Comparison of ENCODE assay signal across 10 cellular contexts in genomic region chr21:45478816-45479669, GRCh38.
DNase-seq lines count a peak whose midpoint lies in the region; ATAC-seq and TF ChIP-seq lines count a peak whose summit lies in the region.
"Had no signal": no experiment of that assay in that cellular context is flagged by ENCODE, and none has a peak within 500 bp of the region (broad histone marks: within the 10 kb centered on the region; RNA-seq: fewer than 3 reads in every experiment).

No MANE protein-coding gene starts in this region.

- H3K27ac Mint-ChIP-seq in T-helper 1 cell treated with Interleukin-12 subunit alpha and Interleukin-12 subunit beta and Interleukin-4 antibody, amounts not matched to agents 30 μg/mL and 1 μg/mL, for 36 hours = peak overlapping the region; percentile 95
- peak overlapping the region; percentile 93 for H3K27ac Mint-ChIP-seq in effector memory CD8-positive, alpha-beta T cell

- H3K27me3 ChIP-seq in Panc1 (ENCODE audit: control insufficient read depth, insufficient read depth, low read length) (no peaks in the 10 kb centered on the region), sigmoid colon (no peaks in the 10 kb centered on the region), PC-3 (ENCODE audit: low read length) (no peaks in the 10 kb centered on the region), A673 (replicated peaks; ENCODE audit: insufficient read depth, low read depth, low read length, poor library complexity) (no peaks in the 10 kb centered on the region)

- peaks cover 4% of the 10 kb centered on the region for H3K9me3 Mint-ChIP-seq in T-helper 1 cell treated with Interleukin-12 subunit alpha and Interleukin-12 subunit beta and Interleukin-4 antibody, amounts not matched to agents 30 μg/mL and 1 μg/mL, for 36 hours
- H3K9me3 Mint-ChIP-seq in effector memory CD8-positive, alpha-beta T cell = no peaks in the 10 kb centered on the region

- BruUV-seq in Panc1 (replicated peaks; lab: Mats Ljungman, UMichigan) (TSS peak; percentile 56), PC-3 (replicated peaks; lab: Mats Ljungman, UMichigan) (no TSS peak), A673 (replicated peaks; lab: Mats Ljungman, UMichigan) (no TSS peak)

- POLR2A ChIA-PET in Panc1 (lab: Charles Lee) (no interaction called here), PC-3 (lab: Charles Lee; ENCODE audit: unreplicated experiment) (no interaction called here), A673 (lab: Charles Lee; ENCODE audit: low non-redundant PET) (no interaction called here)

- TF ChIP-seq CTCF in Panc1 (IDR thresholded peaks at IDR 0.05) (no peak), sigmoid colon (IDR thresholded peaks at IDR 0.05) (no peak), PC-3 (conservative IDR thresholded peaks at IDR 0.05; ENCODE audit: low read depth, low read length) (no peak), A673 (conservative IDR thresholded peaks at IDR 0.05; ENCODE audit: low read depth, low read length) (no peak)

- H4K20me1 ChIP-seq in PC-3 (ENCODE audit: low read length) = no peaks in the 10 kb centered on the region

- H3K27me3 Mint-ChIP-seq in T-helper 1 cell treated with Interleukin-12 subunit alpha and Interleukin-12 subunit beta and Interleukin-4 antibody, amounts not matched to agents 30 μg/mL and 1 μg/mL, for 36 hours (ENCODE audit: low read depth) = no peaks in the 10 kb centered on the region
- peaks cover 0 to 7% of the 10 kb centered on the region in 2 donors for H3K27me3 Mint-ChIP-seq in effector memory CD8-positive, alpha-beta T cell

- H3K9me2 ChIP-seq in PC-3 (replicated peaks; ENCODE audit: low read length) = no peaks in the 10 kb centered on the region

- H3F3A ChIP-seq in PC-3 (ENCODE audit: low read length, unreplicated experiment) = no peaks in the 10 kb centered on the region

- intact Hi-C loops in Panc1 (cut with micrococcal nuclease; ENCODE audit: unreplicated experiment) (no loop called here), sigmoid colon (cut with DNase I) (loop anchor here (1.0 kb wide), 1 partner anchor 341 kb away; no protein-coding TSS in a partner anchor), PC-3 (cut with micrococcal nuclease) (no loop called here), A673 (cut with micrococcal nuclease; ENCODE audit: unreplicated experiment) (no loop called here)

- ATAC-seq in Panc1 (no peak), PC-3 (no peak), GM18873 (IDR thresholded peaks at IDR 0.05; ENCODE audit: low FRiP score, unreplicated experiment) (no peak)
- no peak for ATAC-seq in effector memory CD8-positive, alpha-beta T cell (replicated peaks)

- H3K79me2 ChIP-seq in PC-3 (ENCODE audit: low read length) = no peaks in the 10 kb centered on the region
- H3K79me2 ChIP-seq: parathyroid adenoma had no signal

- H3K4me1 ChIP-seq in Panc1 (ENCODE audit: control insufficient read depth, insufficient read depth, low read length) (no peaks in the 10 kb centered on the region), sigmoid colon (peaks cover 4 to 17% (median 13%) of the 10 kb centered on the region in 4 donors), PC-3 (ENCODE audit: insufficient read depth, low read length) (no peaks in the 10 kb centered on the region), A673 (ENCODE audit: insufficient read depth, low read length, poor library complexity, severe bottlenecking) (peaks cover 3% of the 10 kb centered on the region)
- H3K4me1 ChIP-seq: parathyroid adenoma had no signal

- H3K27ac ChIP-seq in Panc1 (ENCODE audit: low read length) (no peak overlapping the region), sigmoid colon (peak overlapping the region; percentile 32 to 49 (median 42)), PC-3 (ENCODE audit: low read length) (no peak overlapping the region), A673 (ENCODE audit: low read depth, low read length, poor library complexity, severe bottlenecking) (no peak overlapping the region)
- H3K27ac ChIP-seq: 22Rv1, parathyroid adenoma had no signal

- H3K4me1 Mint-ChIP-seq in T-helper 1 cell treated with Interleukin-12 subunit alpha and Interleukin-12 subunit beta and Interleukin-4 antibody, amounts not matched to agents 30 μg/mL and 1 μg/mL, for 36 hours (ENCODE audit: low read depth) = peaks cover 28% of the 10 kb centered on the region
- H3K4me1 Mint-ChIP-seq in effector memory CD8-positive, alpha-beta T cell (ENCODE audit: low read depth in 2 of 2) = peaks cover 17 to 24% of the 10 kb centered on the region in 2 donors

- peak overlapping the region; percentile 86 for H3K4me3 Mint-ChIP-seq in T-helper 1 cell treated with Interleukin-12 subunit alpha and Interleukin-12 subunit beta and Interleukin-4 antibody, amounts not matched to agents 30 μg/mL and 1 μg/mL, for 36 hours
- peak overlapping the region; percentile 83 to 87 for H3K4me3 Mint-ChIP-seq in effector memory CD8-positive, alpha-beta T cell

- no peak overlapping the region for H3K4me2 ChIP-seq in PC-3 (ENCODE audit: low read length)

- no peak for DNase-seq in T-helper 1 cell
- no peak for DNase-seq in Panc1 (ENCODE audit: low read depth, low spot score)
- no peak for DNase-seq in effector memory CD8-positive, alpha-beta T cell
- DNase-seq in sigmoid colon = no peak
- DNase-seq in PC-3 = no peak
- DNase-seq in A673 (ENCODE audit: low spot score) = no peak

- whole genome bisulfite sequencing in sigmoid colon, 2 donors = 75 to 84% methylated on average over 31 of the region's 31 CpGs

- peaks cover 6% of the 10 kb centered on the region for H3K36me3 ChIP-seq in Panc1 (ENCODE audit: control insufficient read depth, insufficient read depth, low read length)
- peaks cover 0 to 64% (median 15%) of the 10 kb centered on the region in 4 donors for H3K36me3 ChIP-seq in sigmoid colon
- H3K36me3 ChIP-seq in PC-3 (ENCODE audit: low read depth, low read length) = peaks cover 6% of the 10 kb centered on the region
- no peaks in the 10 kb centered on the region for H3K36me3 ChIP-seq in A673 (ENCODE audit: insufficient read depth, low read length, poor library complexity, severe bottlenecking)

- TF ChIP-seq POLR2A in sigmoid colon (IDR thresholded peaks at IDR 0.05) = no peak

- TF ChIP-seq EP300 in sigmoid colon (IDR thresholded peaks at IDR 0.05) = no peak

- no peaks in the 10 kb centered on the region for H3K9me3 ChIP-seq in Panc1 (ENCODE audit: control insufficient read depth, insufficient read depth, low read depth, low read length)
- no peaks in the 10 kb centered on the region for H3K9me3 ChIP-seq in sigmoid colon
- H3K9me3 ChIP-seq in PC-3 (ENCODE audit: low read length) = no peaks in the 10 kb centered on the region
- no peaks in the 10 kb centered on the region for H3K9me3 ChIP-seq in A673 (ENCODE audit: low read depth, low read length, poor library complexity, severe bottlenecking)

- H2AFZ ChIP-seq in PC-3 (ENCODE audit: low read length) = no peak overlapping the region
- H2AFZ ChIP-seq: parathyroid adenoma had no signal

- H3K36me3 Mint-ChIP-seq in T-helper 1 cell treated with Interleukin-12 subunit alpha and Interleukin-12 subunit beta and Interleukin-4 antibody, amounts not matched to agents 30 μg/mL and 1 μg/mL, for 36 hours (ENCODE audit: low read depth) = peaks cover 3% of the 10 kb centered on the region
- peaks cover 3% of the 10 kb centered on the region for H3K36me3 Mint-ChIP-seq in effector memory CD8-positive, alpha-beta T cell (ENCODE audit: insufficient read depth)

- CTCF ChIA-PET in Panc1 (lab: Charles Lee) = no interaction called here
- CTCF ChIA-PET in PC-3 (lab: Charles Lee) = no interaction called here
- CTCF ChIA-PET in A673 (lab: Charles Lee) = no interaction called here

- in situ Hi-C loops in Panc1 (cut with HindIII; ENCODE audit: low pct_unique_long_range_greater_than_20kb, low sequenced_read_pairs) = no loop called here

- H3K4me3 ChIP-seq in Panc1 (ENCODE audit: low read depth in 2 of 2, low read length in 2 of 2) (no peak overlapping the region), sigmoid colon (peak overlapping the region in 1 of 4 donors; percentile 1), PC-3 (ENCODE audit: low read length) (no peak overlapping the region), A673 (ENCODE audit: low read depth, low read length, poor library complexity, severe bottlenecking) (no peak overlapping the region)

- no peak overlapping the region for H3K9ac ChIP-seq in PC-3 (ENCODE audit: low read length)
- H3K9ac ChIP-seq: parathyroid adenoma had no signal

Comparison
In these comparisons a context has a peak if more than half of its experiments do, and no peak if none do; other contexts are left out.
1. H3K27ac ChIP-seq: peak in sigmoid colon (4 of 4); none in Panc1 (single experiment), PC-3 (single experiment) and A673 (single experiment).